In genomic region chr10:128759174-128759573, GRCh38 we compare ENCODE assay signal across 17 cellular contexts.
A peak's percentile ranks its signal among the peaks of the same experiment; 100 is the strongest.
DNase-seq lines count a peak whose midpoint lies in the region; ATAC-seq and TF ChIP-seq lines count a peak whose summit lies in the region.
"Had no signal": no experiment of that assay in that cellular context is flagged by ENCODE, and none has a peak within 500 bp of the region (broad histone marks: within the 10 kb centered on the region; RNA-seq: fewer than 3 reads in every experiment).

No MANE protein-coding gene starts in this region.

- no peaks in the 10 kb centered on the region for H3K27me3 ChIP-seq in vagina
- H3K27me3 ChIP-seq: BLaER1 treated with 17β-estradiol and CSF1 and Interleukin-3, amounts not matched to agents 10 nM and 100 nM had no signal

- POLR2A ChIA-PET in HEK293 (lab: Yijun Ruan, JAX) = no interaction called here

- no peak for TF ChIP-seq POLR2A in vagina (IDR thresholded peaks at IDR 0.05)

- H3K4me3 ChIP-seq in HEK293 (ENCODE audit: low read depth, low read length) (no peak overlapping the region), vagina (no peak overlapping the region)
- H3K4me3 ChIP-seq: BLaER1 treated with 17β-estradiol and CSF1 and Interleukin-3, amounts not matched to agents 10 nM and 100 nM had no signal

- H3K4me1 ChIP-seq in HEK293 (ENCODE audit: control insufficient read depth, insufficient read depth, low read length) (no peaks in the 10 kb centered on the region), vagina (no peaks in the 10 kb centered on the region)
- H3K4me1 ChIP-seq: BLaER1 treated with 17β-estradiol and CSF1 and Interleukin-3, amounts not matched to agents 10 nM and 100 nM; Caco-2 had no signal

- TF ChIP-seq CTCF in HEK293 (tag by site-specific recombination; IDR thresholded peaks at IDR 0.05) (no peak), vagina (IDR thresholded peaks at IDR 0.05) (no peak)

- DNase-seq in head of caudate nucleus = peak; percentile 32 to 91 (median 68)
- DNase-seq in posterior cingulate gyrus = peak in 6 of 10 donors; percentile 17 to 90 (median 64)
- DNase-seq in HT-29 (ENCODE audit: low spot score) = no peak
- no peak for DNase-seq in vagina (ENCODE audit: extremely low spot score in 2 of 2)
- no peak for DNase-seq in SK-N-DZ (ENCODE audit: low spot score)
- DNase-seq: 8988T; ACHN; Caco-2; Calu3; CD4-positive, alpha-beta T cell; CD8-positive, alpha-beta T cell; DMS79 treated with DMSO at 0.1 percent for 48 hours; GF-D8 had no signal

- H3K36me3 ChIP-seq in HEK293 (ENCODE audit: control insufficient read depth in 2 of 2, insufficient read depth in 1 of 2, low read length in 2 of 2) (no peaks in the 10 kb centered on the region), vagina (no peaks in the 10 kb centered on the region)
- H3K36me3 ChIP-seq: BLaER1 treated with 17β-estradiol and CSF1 and Interleukin-3, amounts not matched to agents 10 nM and 100 nM had no signal

- H3K27ac ChIP-seq in HEK293 (ENCODE audit: extremely low read depth, low read depth, low read length) (no peak overlapping the region), vagina (no peak overlapping the region)
- H3K27ac ChIP-seq: BLaER1 treated with 17β-estradiol and CSF1 and Interleukin-3, amounts not matched to agents 10 nM and 100 nM; C4-2B had no signal

- intact Hi-C loops in head of caudate nucleus (cut with DNase I) (no loop called here), posterior cingulate gyrus (cut with DNase I) (no loop called here), vagina (cut with DNase I) (no loop called here)

- CTCF ChIA-PET in HEK293 (lab: Yijun Ruan, JAX) = interaction anchor here (0.6 kb wide), 1 partner anchor 9 kb away, joined by 7 read pairs; no protein-coding TSS in a partner anchor

- H3K9me3 ChIP-seq in HEK293 (ENCODE audit: control insufficient read depth, insufficient read depth, low read depth, low read length) = no peaks in the 10 kb centered on the region
- no peaks in the 10 kb centered on the region for H3K9me3 ChIP-seq in vagina
- H3K9me3 ChIP-seq: Caco-2 had no signal

- ATAC-seq in GM21360 (IDR thresholded peaks at IDR 0.05; ENCODE audit: unreplicated experiment) = no peak
- ATAC-seq: CD8-positive, alpha-beta T cell had no signal

TF ChIP-seq in HEK293, 187 proteins besides CTCF, POLR2A, EP300 and RAD21:
- TF ChIP-seq EGR2 (tag by site-specific recombination; IDR thresholded peaks at IDR 0.05; ENCODE audit: low read depth) = peak; percentile 70
- no peak for TF ChIP-seq ZNF654 (tag by site-specific recombination; IDR thresholded peaks at IDR 0.05; ENCODE audit: low read depth)
- TF ChIP-seq ZBTB17 (tag by site-specific recombination; IDR thresholded peaks at IDR 0.05) = no peak
- no peak for TF ChIP-seq ZNF24 (tag by site-specific recombination; IDR thresholded peaks at IDR 0.05)

Comparison
In these comparisons a context has a peak if more than half of its experiments do, and no peak if none do; other contexts are left out.
1. DNase-seq: peak in head of caudate nucleus (42 of 42) and posterior cingulate gyrus (6 of 10); none in HT-29 (single experiment), vagina (0 of 2) and SK-N-DZ (single experiment).